Comparison of ENCODE assay signal across 18 cellular contexts in genomic region chr7:71682841-71683341, GRCh38.
DNase-seq lines count a peak whose midpoint lies in the region; TF ChIP-seq lines count a peak whose summit lies in the region.
"Had no signal": no experiment of that assay in that cellular context is flagged by ENCODE, and none has a peak within 500 bp of the region (broad histone marks: within the 10 kb centered on the region; RNA-seq: fewer than 3 reads in every experiment).

No MANE protein-coding gene starts in this region.

- H3K4me3 ChIP-seq in NT2/D1 (ENCODE audit: insufficient read length, low read depth) (no peak overlapping the region), iPS-18a (ENCODE audit: low read length) (no peak overlapping the region), mesenchymal stem cell (ENCODE audit: insufficient read depth in 1 of 2, low read depth in 1 of 2, low read length in 2 of 2) (no peak overlapping the region)
- H3K4me3 ChIP-seq: adrenal gland, lower lobe of right lung had no signal

- H3K14ac ChIP-seq in H9 (ENCODE audit: insufficient read depth, low read length) (peak overlapping the region; percentile 52), mesenchymal stem cell (ENCODE audit: low read length in 2 of 2) (no peak overlapping the region)

- H2AFZ ChIP-seq in H9 (ENCODE audit: low read length) (no peak overlapping the region), mesenchymal stem cell (ENCODE audit: low read depth, low read length) (no peak overlapping the region)

- WGBS in H9 (ENCODE audit: extremely low coverage, insufficient read length, low lambda C conversion rate): no CpG with 5 or more reads among the region's 11 CpGs
- 25% methylated on average over 11 of the region's 11 CpGs for WGBS in mesenchymal stem cell

- H3K18ac ChIP-seq in H9 (ENCODE audit: insufficient read length, low read depth, low read length) (no peak overlapping the region), mesenchymal stem cell (ENCODE audit: low read depth in 1 of 2, low read length in 2 of 2) (no peak overlapping the region)

- H3K27me3 ChIP-seq in H9 (ENCODE audit: insufficient read depth, low read length): no peaks in the 10 kb centered on the region
- H3K27me3 ChIP-seq in NT2/D1 (ENCODE audit: insufficient read depth, insufficient read length): no peaks in the 10 kb centered on the region
- H3K27me3 ChIP-seq in iPS-18a (ENCODE audit: control insufficient read depth, insufficient read depth, low read length): no peaks in the 10 kb centered on the region
- peaks cover 0 to 10% of the 10 kb centered on the region in 2 experiments for H3K27me3 ChIP-seq in mesenchymal stem cell (ENCODE audit: control insufficient read depth in 1 of 2, insufficient read depth in 1 of 2, low read length in 2 of 2)
- H3K27me3 ChIP-seq: adrenal gland had no signal

- peak overlapping the region; percentile 95 to 100 (median 98) for H3K27ac Mint-ChIP-seq in H9
- H3K27ac Mint-ChIP-seq: activated CD8-positive, alpha-beta T cell treated with anti-CD3 and anti-CD28 coated beads for 36 hours; activated T-helper 2 cell treated with anti-CD3 and anti-CD28 coated beads, Interferon-gamma antibody, Interleukin-2, Interleukin-4, amounts not matched to agents 10 μg/mL and 5 μg/mL and 100 μg/mL, durations not matched to agents 14 hours and 24 hours and 36 hours; natural killer cell treated with Interleukin-12 subunit alpha and Interleukin-12 subunit beta and Interleukin-15 and Interleukin-18, amount 100 ng/mL, for 72 hours; stimulated activated naive CD8-positive, alpha-beta T cell treated with anti-CD3 and anti-CD28 coated beads, Interleukin-15, amount 100 ng/mL, for 72 hours; T-cell had no signal

- no peak overlapping the region for H2BK20ac ChIP-seq in H9 (ENCODE audit: low read depth, low read length, poor library complexity, severe bottlenecking)

- H3K36me3 Mint-ChIP-seq in H9 (ENCODE audit: insufficient read depth in 1 of 3, low read depth in 3 of 3): peaks cover 18 to 42% (median 34%) of the 10 kb centered on the region in 3 experiments; a peak in 6 of 7 replicates
- H3K36me3 Mint-ChIP-seq: natural killer cell treated with Interleukin-12 subunit alpha and Interleukin-12 subunit beta and Interleukin-15 and Interleukin-18, amount 100 ng/mL, for 72 hours; T-cell had no signal

- no peaks in the 10 kb centered on the region for H4K20me1 ChIP-seq in H9 (ENCODE audit: control insufficient read depth, insufficient read depth, insufficient read length)

- H3K9ac ChIP-seq in H9 (ENCODE audit: extremely low read depth, insufficient read length, low read length) (no peak overlapping the region), NT2/D1 (ENCODE audit: insufficient read length, low read depth) (no peak overlapping the region), iPS-18a (ENCODE audit: low read length) (peak overlapping the region; percentile 47), mesenchymal stem cell (ENCODE audit: low read length) (no peak overlapping the region)

- H2BK120ac ChIP-seq in H9 (ENCODE audit: low read depth, low read length, poor library complexity, severe bottlenecking) (no peak overlapping the region), mesenchymal stem cell (ENCODE audit: low read depth, low read length) (no peak overlapping the region)

- no peak overlapping the region for H3T11ph ChIP-seq in H9 (ENCODE audit: low read length)

- H3K27ac ChIP-seq in H9 (ENCODE audit: insufficient read length, low read depth, low read length) (no peak overlapping the region), iPS-18a (ENCODE audit: low read length) (peak overlapping the region; percentile 66), mesenchymal stem cell (ENCODE audit: low read length, poor library complexity, severe bottlenecking) (no peak overlapping the region)
- H3K27ac ChIP-seq: lower lobe of right lung had no signal

- H2BK15ac ChIP-seq in H9 (ENCODE audit: low read depth, low read length) (no peak overlapping the region), mesenchymal stem cell (ENCODE audit: low read depth, poor library complexity, severe bottlenecking) (no peak overlapping the region)

- H2BK12ac ChIP-seq in H9 (ENCODE audit: insufficient read length, low read depth, low read length): peak overlapping the region; percentile 55
- H2BK12ac ChIP-seq in mesenchymal stem cell (ENCODE audit: low read length in 2 of 2): no peak overlapping the region

- H3K23me2 ChIP-seq in H9 (ENCODE audit: insufficient read length, low read depth, low read length, poor library complexity, severe bottlenecking): no peaks in the 10 kb centered on the region

- H2AK5ac ChIP-seq in H9 (ENCODE audit: insufficient read length, low read length): no peak overlapping the region
- H2AK5ac ChIP-seq in mesenchymal stem cell (ENCODE audit: low read length, severe bottlenecking): no peak overlapping the region

- no peaks in the 10 kb centered on the region for H3K79me2 ChIP-seq in H9 (ENCODE audit: insufficient read depth, low read length)

- H3K4ac ChIP-seq in H9 (ENCODE audit: low read depth, low read length) (no peak overlapping the region), mesenchymal stem cell (ENCODE audit: low read depth in 1 of 2, low read length in 2 of 2) (no peak overlapping the region)

- H4K5ac ChIP-seq in H9 (ENCODE audit: insufficient read length, low read depth, low read length): no peak overlapping the region

- H2BK5ac ChIP-seq in H9 (ENCODE audit: insufficient read length, low read length): no peak overlapping the region
- H2BK5ac ChIP-seq in mesenchymal stem cell (ENCODE audit: low read depth, low read length, poor library complexity, severe bottlenecking): no peak overlapping the region

- DNase-seq in H9: peak; percentile 69
- peak; percentile 36 for DNase-seq in NT2/D1 (ENCODE audit: low read depth, low spot score)
- DNase-seq in retina: peak; percentile 71
- DNase-seq in SHP77 treated with DMSO at 0.1 percent for 48 hours (lab: John Stamatoyannopoulos, UW): no peak
- no peak for DNase-seq in NCI-H226
- DNase-seq in mesenchymal stem cell: no peak
- no peak for DNase-seq in NCI-H1436 (lab: John Stamatoyannopoulos, UW)
- DNase-seq: activated CD8-positive, alpha-beta T cell treated with anti-CD3 and anti-CD28 coated beads for 36 hours; central memory CD4-positive, alpha-beta T cell; lower lobe of right lung; NCI-H1694 treated with DMSO at 0.1 percent for 48 hours; NK-92 treated with Interleukin-12 subunit alpha and Interleukin-12 subunit beta, amount 100 ng/mL, for 24 hours; stimulated activated naive CD8-positive, alpha-beta T cell treated with anti-CD3 and anti-CD28 coated beads, Interleukin-15, amount 100 ng/mL, for 72 hours; T-cell had no signal

- H4K8ac ChIP-seq in H9 (replicated peaks; ENCODE audit: insufficient read length, low read depth, low read length): no peak overlapping the region
- no peak overlapping the region for H4K8ac ChIP-seq in mesenchymal stem cell (ENCODE audit: low read length)

- H3K9me3 Mint-ChIP-seq in H9: no peaks in the 10 kb centered on the region
- H3K9me3 Mint-ChIP-seq: natural killer cell treated with Interleukin-12 subunit alpha and Interleukin-12 subunit beta and Interleukin-15 and Interleukin-18, amount 100 ng/mL, for 72 hours; T-cell had no signal

- H3K23ac ChIP-seq in H9 (ENCODE audit: insufficient read length, low read depth, low read length) (no peak overlapping the region), mesenchymal stem cell (ENCODE audit: low read length in 2 of 2) (no peak overlapping the region)

- peaks cover 20 to 31% of the 10 kb centered on the region in 2 experiments for H3K4me1 Mint-ChIP-seq in H9
- H3K4me1 Mint-ChIP-seq: stimulated activated naive CD8-positive, alpha-beta T cell treated with anti-CD3 and anti-CD28 coated beads, Interleukin-15, amount 100 ng/mL, for 72 hours; T-cell had no signal

- no peak overlapping the region for H4K91ac ChIP-seq in H9 (ENCODE audit: insufficient read length, low read depth, low read length)
- H4K91ac ChIP-seq in mesenchymal stem cell (ENCODE audit: low read length): no peak overlapping the region

- no peak for TF ChIP-seq CTCF in H9 (conservative IDR thresholded peaks at IDR 0.05)

- H3K56ac ChIP-seq in H9 (ENCODE audit: insufficient read length, low read depth, low read length): no peak overlapping the region

- H3K9me3 ChIP-seq in H9 (ENCODE audit: control insufficient read depth, low read depth, low read length) (no peaks in the 10 kb centered on the region), NT2/D1 (ENCODE audit: insufficient read depth, low read length) (no peaks in the 10 kb centered on the region), iPS-18a (ENCODE audit: control insufficient read depth, low read depth, low read length) (no peaks in the 10 kb centered on the region), mesenchymal stem cell (ENCODE audit: control insufficient read depth, low read length) (no peaks in the 10 kb centered on the region)
- H3K9me3 ChIP-seq: adrenal gland, lower lobe of right lung had no signal

- no peaks in the 10 kb centered on the region for H3K79me1 ChIP-seq in H9 (ENCODE audit: insufficient read depth, low read depth, low read length, poor library complexity, severe bottlenecking)
- no peaks in the 10 kb centered on the region for H3K79me1 ChIP-seq in mesenchymal stem cell (replicated peaks; ENCODE audit: low read length, poor library complexity, severe bottlenecking)

- peak overlapping the region in 1 of 2 experiments; percentile 31; a peak in 1 of 5 replicates for H3K4me3 Mint-ChIP-seq in H9
- H3K4me3 Mint-ChIP-seq: activated CD8-positive, alpha-beta T cell treated with anti-CD3 and anti-CD28 coated beads for 36 hours; natural killer cell treated with Interleukin-12 subunit alpha and Interleukin-12 subunit beta and Interleukin-15 and Interleukin-18, amount 100 ng/mL, for 72 hours; stimulated activated naive CD8-positive, alpha-beta T cell treated with anti-CD3 and anti-CD28 coated beads, Interleukin-15, amount 100 ng/mL, for 72 hours; T-cell had no signal

- H3K4me2 ChIP-seq in H9 (ENCODE audit: insufficient read depth, insufficient read length, low read length) (no peak overlapping the region), mesenchymal stem cell (ENCODE audit: low read length, poor library complexity, severe bottlenecking) (no peak overlapping the region)

- no peaks in the 10 kb centered on the region for H3K27me3 Mint-ChIP-seq in H9 (ENCODE audit: low read depth)
- H3K27me3 Mint-ChIP-seq: activated CD8-positive, alpha-beta T cell treated with anti-CD3 and anti-CD28 coated beads for 36 hours; natural killer cell treated with Interleukin-12 subunit alpha and Interleukin-12 subunit beta and Interleukin-15 and Interleukin-18, amount 100 ng/mL, for 72 hours; T-cell had no signal

- H3K4me1 ChIP-seq in H9 (ENCODE audit: insufficient read depth, low read length): no peaks in the 10 kb centered on the region
- H3K4me1 ChIP-seq in NT2/D1 (ENCODE audit: insufficient read depth, insufficient read length): no peaks in the 10 kb centered on the region
- H3K4me1 ChIP-seq in iPS-18a (ENCODE audit: control insufficient read depth, low read depth, low read length): peaks cover 16% of the 10 kb centered on the region
- H3K4me1 ChIP-seq in mesenchymal stem cell (ENCODE audit: control insufficient read depth, insufficient read depth, low read depth, low read length): no peaks in the 10 kb centered on the region
- H3K4me1 ChIP-seq: lower lobe of right lung had no signal

- no peaks in the 10 kb centered on the region for H3K36me3 ChIP-seq in NT2/D1 (ENCODE audit: insufficient read depth, insufficient read length, low read length)
- H3K36me3 ChIP-seq in iPS-18a (ENCODE audit: control insufficient read depth, low read depth, low read length): no peaks in the 10 kb centered on the region
- no peaks in the 10 kb centered on the region for H3K36me3 ChIP-seq in mesenchymal stem cell (ENCODE audit: control insufficient read depth in 1 of 2, insufficient read depth in 2 of 2, low read depth in 1 of 2, low read length in 2 of 2)
- H3K36me3 ChIP-seq: adrenal gland, lower lobe of right lung had no signal

Comparison
In these comparisons a context has a peak if more than half of its experiments do, and no peak if none do; other contexts are left out.
1. DNase-seq: peak in H9 (single experiment), NT2/D1 (single experiment) and retina (single experiment); none in SHP77 treated with DMSO at 0.1 percent for 48 hours (single experiment), NCI-H226 (single experiment), mesenchymal stem cell (single experiment) and NCI-H1436 (single experiment).